Comparison of ENCODE assay signal across 16 cellular contexts in genomic region chr14:101068293-101068957, GRCh38.
DNase-seq lines count a peak whose midpoint lies in the region; ATAC-seq and TF ChIP-seq lines count a peak whose summit lies in the region.
"Had no signal": no experiment of that assay in that cellular context is flagged by ENCODE, and none has a peak within 500 bp of the region (broad histone marks: within the 10 kb centered on the region; RNA-seq: fewer than 3 reads in every experiment).

No MANE protein-coding gene starts in this region.

- no peak overlapping the region for H3K27ac ChIP-seq in heart left ventricle
- no peak overlapping the region for H3K27ac ChIP-seq in heart right ventricle
- H3K27ac ChIP-seq in endodermal cell (ENCODE audit: low read depth, low read length) = peak overlapping the region; percentile 32
- H3K27ac ChIP-seq in ovary = no peak overlapping the region
- no peak overlapping the region for H3K27ac ChIP-seq in foreskin keratinocyte

- ATAC-seq in heart left ventricle (no peak), heart right ventricle (no peak), HG02642 (IDR thresholded peaks at IDR 0.05; ENCODE audit: poor library complexity, unreplicated experiment) (no peak), GM19351 (IDR thresholded peaks at IDR 0.05; ENCODE audit: unreplicated experiment) (no peak), foreskin keratinocyte (no peak)
- ATAC-seq: activated T-cell treated with anti-CD3 and anti-CD28 coated beads, Interleukin-2, amount 50 U/mL, for 4 hours; HepG2 had no signal

- H3K9ac ChIP-seq in endodermal cell (ENCODE audit: extremely low read depth, low read length, poor library complexity, severe bottlenecking) = no peak overlapping the region

- H3K36me3 Mint-ChIP-seq in endodermal cell (ENCODE audit: low read depth) = no peaks in the 10 kb centered on the region

- H3K27me3 ChIP-seq in heart left ventricle = peaks cover 0 to 15% (median 2%) of the 10 kb centered on the region in 9 donors
- H3K27me3 ChIP-seq in heart right ventricle = peaks cover 0 to 26% (median 11%) of the 10 kb centered on the region in 7 donors
- no peaks in the 10 kb centered on the region for H3K27me3 ChIP-seq in endodermal cell (ENCODE audit: control insufficient read depth, insufficient read depth, low read length, poor library complexity, severe bottlenecking)
- no peaks in the 10 kb centered on the region for H3K27me3 ChIP-seq in ovary
- H3K27me3 ChIP-seq in foreskin keratinocyte = no peaks in the 10 kb centered on the region

- WGBS in heart left ventricle, 4 donors = 55 to 62% (median 60%) methylated on average over 25 of the region's 25 CpGs
- WGBS in heart right ventricle, 2 donors = 61 to 65% methylated on average over 25 of the region's 25 CpGs
- 90 to 92% methylated on average over 16 to 25 of the region's 25 CpGs for whole genome bisulfite sequencing in endodermal cell (ENCODE audit: insufficient coverage in 1 of 2, insufficient read length in 1 of 2), 2 experiments
- 73 to 78% (median 77%) methylated on average over 25 of the region's 25 CpGs for WGBS in ovary, 3 donors

- peaks cover 4% of the 10 kb centered on the region for H3K9me3 Mint-ChIP-seq in endodermal cell
- H3K9me3 Mint-ChIP-seq: activated CD4-positive, alpha-beta T cell treated with anti-CD3 and anti-CD28 coated beads, Interleukin-2, amount 10 ng/mL, durations not matched to agents 7 days and 5 days; activated T-cell treated with anti-CD3 and anti-CD28 coated beads, Interleukin-2, amount 50 U/mL, for 4 hours; neural crest cell had no signal

- H3K27me3 Mint-ChIP-seq in endodermal cell (ENCODE audit: insufficient read depth) = no peaks in the 10 kb centered on the region
- H3K27me3 Mint-ChIP-seq: activated CD4-positive, alpha-beta T cell treated with anti-CD3 and anti-CD28 coated beads, Interleukin-2, amount 10 ng/mL, durations not matched to agents 7 days and 5 days had no signal

- intact Hi-C loops in heart left ventricle (cut with DNase I) = no loop called here
- intact Hi-C loops in heart right ventricle (cut with DNase I) = no loop called here
- intact Hi-C loops in ovary (cut with DNase I) = no loop called here

- no peak for TF ChIP-seq EP300 in ovary (IDR thresholded peaks at IDR 0.05)

- no peaks in the 10 kb centered on the region for H3K9me3 ChIP-seq in heart left ventricle
- no peaks in the 10 kb centered on the region for H3K9me3 ChIP-seq in heart right ventricle
- H3K9me3 ChIP-seq in endodermal cell (ENCODE audit: control insufficient read depth, low read length) = no peaks in the 10 kb centered on the region
- no peaks in the 10 kb centered on the region for H3K9me3 ChIP-seq in ovary

- no peak overlapping the region for H3K27ac Mint-ChIP-seq in endodermal cell
- H3K27ac Mint-ChIP-seq: activated CD4-positive, alpha-beta T cell treated with anti-CD3 and anti-CD28 coated beads, Interleukin-2, amount 10 ng/mL, durations not matched to agents 7 days and 5 days had no signal

- DNase-seq in heart left ventricle (peak in 3 of 5 donors; percentile 1 to 23 (median 10)), heart right ventricle (no peak), endodermal cell (peak; percentile 36), ovary (peak; percentile 7 to 24 (median 8)), cortex of kidney (lab: John Stamatoyannopoulos, UW) (no peak), foreskin keratinocyte (no peak)
- DNase-seq: activated CD4-positive, alpha-beta T cell treated with anti-CD3 and anti-CD28 coated beads, Interleukin-2, amount 10 ng/mL, durations not matched to agents 7 days and 5 days; activated T-cell treated with anti-CD3 and anti-CD28 coated beads, Interleukin-2, amount 50 U/mL, for 4 hours; effector memory CD4-positive, alpha-beta T cell; NCI-H187; NCI-H446; stimulated activated naive CD4-positive, alpha-beta T cell treated with Interleukin-2 at 50 U/mL for 16 hours had no signal

- TF ChIP-seq CTCF in heart left ventricle (IDR thresholded peaks at IDR 0.05) (no peak), heart right ventricle (IDR thresholded peaks at IDR 0.05) (no peak), endodermal cell (conservative IDR thresholded peaks at IDR 0.05) (no peak), ovary (IDR thresholded peaks at IDR 0.05) (no peak), foreskin keratinocyte (conservative IDR thresholded peaks at IDR 0.05) (no peak)

- TF ChIP-seq POLR2A in heart left ventricle (IDR thresholded peaks at IDR 0.05) (no peak), ovary (IDR thresholded peaks at IDR 0.05) (no peak)

- no peaks in the 10 kb centered on the region for H3K36me3 ChIP-seq in heart left ventricle
- H3K36me3 ChIP-seq in heart right ventricle = no peaks in the 10 kb centered on the region
- H3K36me3 ChIP-seq in endodermal cell (ENCODE audit: control insufficient read depth, insufficient read depth, low read length) = no peaks in the 10 kb centered on the region
- no peaks in the 10 kb centered on the region for H3K36me3 ChIP-seq in ovary

- peaks cover 13% of the 10 kb centered on the region for H3K4me1 Mint-ChIP-seq in endodermal cell
- H3K4me1 Mint-ChIP-seq: activated CD4-positive, alpha-beta T cell treated with anti-CD3 and anti-CD28 coated beads, Interleukin-2, amount 10 ng/mL, durations not matched to agents 7 days and 5 days had no signal

- H3K4me1 ChIP-seq in heart left ventricle (no peaks in the 10 kb centered on the region), heart right ventricle (no peaks in the 10 kb centered on the region), endodermal cell (ENCODE audit: control insufficient read depth, insufficient read depth, low read length) (peaks cover 3% of the 10 kb centered on the region), ovary (ENCODE audit: insufficient read depth) (no peaks in the 10 kb centered on the region), foreskin keratinocyte (no peaks in the 10 kb centered on the region)

- H3K4me3 Mint-ChIP-seq in endodermal cell = no peak overlapping the region
- H3K4me3 Mint-ChIP-seq: activated CD4-positive, alpha-beta T cell treated with anti-CD3 and anti-CD28 coated beads, Interleukin-2, amount 10 ng/mL, durations not matched to agents 7 days and 5 days; activated T-cell treated with anti-CD3 and anti-CD28 coated beads, Interleukin-2, amount 50 U/mL, for 4 hours; neural crest cell had no signal

- H3K4me3 ChIP-seq in heart left ventricle (no peak overlapping the region), heart right ventricle (no peak overlapping the region), endodermal cell (ENCODE audit: low read length) (no peak overlapping the region), ovary (no peak overlapping the region)

Comparison
In these comparisons a context has a peak if more than half of its experiments do, and no peak if none do; other contexts are left out.
1. DNase-seq: peak in heart left ventricle (3 of 5), endodermal cell (single experiment) and ovary (5 of 5); none in heart right ventricle (0 of 2), cortex of kidney (single experiment) and foreskin keratinocyte (0 of 2).